ENCODE assay signal across 16 cellular contexts in genomic region chr1:109598655-109599054, GRCh38. TPM values are rescaled to one million over a fixed set of nuclear protein-coding genes. Genes with fewer than 3 reads are reported as not detected.
DNase-seq lines count a peak whose midpoint lies in the region; ATAC-seq and TF ChIP-seq lines count a peak whose summit lies in the region.
"Had no signal": no experiment of that assay in that cellular context is flagged by ENCODE, and none has a peak within 500 bp of the region (broad histone marks: within the 10 kb centered on the region; RNA-seq: fewer than 3 reads in every experiment).

No MANE protein-coding gene starts in this region.

- no peak overlapping the region for H3K27ac Mint-ChIP-seq in endothelial cell (ENCODE audit: unreplicated experiment)
- H3K27ac Mint-ChIP-seq: activated CD8-positive, alpha-beta memory T cell treated with anti-CD3 and anti-CD28 coated beads, Interleukin-2, amount 10 ng/mL, durations not matched to agents 7 days and 5 days; activated naive CD4-positive, alpha-beta T cell treated with anti-CD3 and anti-CD28 coated beads for 36 hours had no signal

- H3K9me3 Mint-ChIP-seq in endothelial cell (ENCODE audit: unreplicated experiment), result no peaks in the 10 kb centered on the region
- H3K9me3 Mint-ChIP-seq: activated naive CD4-positive, alpha-beta T cell treated with anti-CD3 and anti-CD28 coated beads for 36 hours; natural killer cell had no signal

- H3K4me2 ChIP-seq in osteoblast (ENCODE audit: insufficient read depth, low read length), result no peak overlapping the region

- peaks cover 25% of the 10 kb centered on the region for H3K36me3 ChIP-seq in osteoblast (ENCODE audit: insufficient read depth, low read length)

- H3K4me1 Mint-ChIP-seq in endothelial cell (ENCODE audit: unreplicated experiment), result no peaks in the 10 kb centered on the region
- H3K4me1 Mint-ChIP-seq: activated CD8-positive, alpha-beta memory T cell treated with anti-CD3 and anti-CD28 coated beads, Interleukin-2, amount 10 ng/mL, durations not matched to agents 7 days and 5 days; natural killer cell had no signal

- H3K4me3 Mint-ChIP-seq in endothelial cell (ENCODE audit: unreplicated experiment), result no peak overlapping the region
- H3K4me3 Mint-ChIP-seq: activated CD8-positive, alpha-beta memory T cell treated with anti-CD3 and anti-CD28 coated beads, Interleukin-2, amount 10 ng/mL, durations not matched to agents 7 days and 5 days; activated naive CD4-positive, alpha-beta T cell treated with anti-CD3 and anti-CD28 coated beads for 36 hours; natural killer cell had no signal

- H3K4me1 ChIP-seq in osteoblast (ENCODE audit: insufficient read depth, low read length), result no peaks in the 10 kb centered on the region

- TF ChIP-seq CTCF in endothelial cell (IDR thresholded peaks at IDR 0.05; ENCODE audit: unreplicated experiment), result peak; percentile 22
- peak; percentile 20 for TF ChIP-seq CTCF in osteoblast (IDR thresholded peaks at IDR 0.05; ENCODE audit: extremely low read depth, low read depth, low read length)

- DNase-seq in DMS 273 (lab: John Stamatoyannopoulos, UW; ENCODE audit: unreplicated experiment) (peak; percentile 28), DMS 273 treated with DMSO at 0.1 percent for 48 hours (lab: John Stamatoyannopoulos, UW) (no peak), NCI-H82 treated with DMSO at 0.1 percent for 48 hours (lab: John Stamatoyannopoulos, UW; ENCODE audit: unreplicated experiment) (peak; percentile 20), endothelial cell (ENCODE audit: low spot score) (peak; percentile 31), osteoblast (ENCODE audit: insufficient read length, low spot score, missing footprints) (no peak), sciatic nerve (ENCODE audit: low spot score) (no peak)
- DNase-seq: activated CD8-positive, alpha-beta memory T cell treated with anti-CD3 and anti-CD28 coated beads, Interleukin-2, amount 10 ng/mL, durations not matched to agents 7 days and 5 days; activated naive CD4-positive, alpha-beta T cell treated with anti-CD3 and anti-CD28 coated beads for 36 hours; central memory CD4-positive, alpha-beta T cell; natural killer cell; NCI-H1436 treated with DMSO at 0.1 percent for 48 hours; NCI-H524 treated with DMSO at 0.1 percent for 48 hours had no signal

- H3K4me3 ChIP-seq in osteoblast (ENCODE audit: insufficient read depth, low read length), result no peak overlapping the region

- peaks cover 17% of the 10 kb centered on the region for H3K36me3 Mint-ChIP-seq in endothelial cell (ENCODE audit: low read depth, unreplicated experiment)

- no peak for ATAC-seq in GM19324 (IDR thresholded peaks at IDR 0.05; ENCODE audit: low FRiP score, unreplicated experiment)
- ATAC-seq in sciatic nerve, result no peak
- no peak for ATAC-seq in GM18858 (IDR thresholded peaks at IDR 0.05; ENCODE audit: unreplicated experiment)
- ATAC-seq: activated CD8-positive, alpha-beta memory T cell treated with anti-CD3 and anti-CD28 coated beads, Interleukin-2, amount 10 ng/mL, durations not matched to agents 7 days and 5 days; natural killer cell had no signal

- no peak overlapping the region for H2AFZ ChIP-seq in osteoblast (ENCODE audit: low read length)

- no peaks in the 10 kb centered on the region for H4K20me1 ChIP-seq in osteoblast (ENCODE audit: insufficient read depth, low read length)

- H3K27ac ChIP-seq in osteoblast (ENCODE audit: low read depth, low read length), result no peak overlapping the region
- H3K27ac ChIP-seq: 22Rv1 had no signal

- H3K27me3 ChIP-seq in osteoblast (ENCODE audit: insufficient read depth, low read length), result no peaks in the 10 kb centered on the region

- H3K79me2 ChIP-seq in osteoblast (ENCODE audit: insufficient read depth, low read length), result no peaks in the 10 kb centered on the region

- no peaks in the 10 kb centered on the region for H3K9me3 ChIP-seq in osteoblast (ENCODE audit: low read depth, low read length)

- intact Hi-C loops in sciatic nerve (cut with DNase I), result no loop called here

- no peaks in the 10 kb centered on the region for H3K27me3 Mint-ChIP-seq in endothelial cell (ENCODE audit: unreplicated experiment)
- H3K27me3 Mint-ChIP-seq: activated CD8-positive, alpha-beta memory T cell treated with anti-CD3 and anti-CD28 coated beads, Interleukin-2, amount 10 ng/mL, durations not matched to agents 7 days and 5 days had no signal

RNA-seq across cellular contexts. Expression of gene GNAT2, which starts 20.8 kb away (rescaled TPM):
- total RNA-seq in endothelial cell (ENCODE audit: unreplicated experiment) (0.26 TPM), osteoblast (0.29 and 0.72 TPM in 2 replicates), sciatic nerve (not detected)
- total RNA-seq: activated CD8-positive, alpha-beta memory T cell treated with anti-CD3 and anti-CD28 coated beads, Interleukin-2, amount 10 ng/mL, durations not matched to agents 7 days and 5 days; natural killer cell had no signal

RNA-seq across cellular contexts. Expression of gene AMPD2, which starts 21.0 kb away (rescaled TPM):
- 92.7 TPM for total RNA-seq in endothelial cell (ENCODE audit: unreplicated experiment)
- total RNA-seq in osteoblast, result 55.4 and 59.4 TPM in 2 replicates
- 49.5 TPM for total RNA-seq in sciatic nerve

RNA-seq across cellular contexts. Expression of gene GNAI3, which starts 50.2 kb away (rescaled TPM):
- 17.7 TPM for total RNA-seq in endothelial cell (ENCODE audit: unreplicated experiment)
- total RNA-seq in osteoblast, result 14.1 and 15.0 TPM in 2 replicates
- 7.0 TPM for total RNA-seq in sciatic nerve

RNA-seq across cellular contexts. Expression of gene GSTM4, which starts 57.2 kb away (rescaled TPM):
- total RNA-seq in endothelial cell (ENCODE audit: unreplicated experiment) (7.8 TPM), osteoblast (9.4 and 13.8 TPM in 2 replicates), sciatic nerve (36.7 TPM)

RNA-seq across cellular contexts. Expression of gene GPR61, which starts 59.0 kb away (rescaled TPM):
- total RNA-seq in endothelial cell (ENCODE audit: unreplicated experiment) (not detected), osteoblast (not detected in 2 replicates), sciatic nerve (not detected)
- total RNA-seq: liver had no signal

Comparison
In these comparisons a context has a peak if more than half of its experiments do, and no peak if none do; other contexts are left out.
1. DNase-seq: peak in DMS 273 (single experiment), NCI-H82 treated with DMSO at 0.1 percent for 48 hours (single experiment) and endothelial cell (single experiment); none in DMS 273 treated with DMSO at 0.1 percent for 48 hours (single experiment), osteoblast (single experiment) and sciatic nerve (single experiment).